22 cellular contexts compared by ENCODE assay signal in genomic region chr14:51733147-51733546, GRCh38.
"Had no signal": no experiment of that assay in that cellular context is flagged by ENCODE, and none has a peak within 500 bp of the region (broad histone marks: within the 10 kb centered on the region; RNA-seq: fewer than 3 reads in every experiment).

No MANE protein-coding gene starts in this region.

- DNase-seq: activated CD4-positive, alpha-beta T cell treated with anti-CD3 and anti-CD28 coated beads for 48 hours; activated CD4-positive, alpha-beta T cell treated with anti-CD3 and anti-CD28 coated beads, Interleukin-2, amount 50 U/mL, for 48 hours; activated CD8-positive, alpha-beta memory T cell treated with anti-CD3 and anti-CD28 coated beads for 24 hours; activated effector memory CD4-positive, alpha-beta T cell treated with Interleukin-2 at 50 U/mL for 16 hours; activated naive CD4-positive, alpha-beta T cell treated with Interleukin-2 at 50 U/mL for 16 hours; anterior cingulate cortex; dermis blood vessel endothelial cell; effector CD4-positive, alpha-beta T cell; head of caudate nucleus; hippocampal formation; left cardiac atrium; left ventricle myocardium superior; mucosa of descending colon; right lobe of liver; stimulated activated CD4-positive, alpha-beta T cell treated with anti-CD3 and anti-CD28 coated beads, Interleukin-12 subunit alpha, Interleukin-12 subunit beta, amount 100 ng/mL, for 4 hours; stimulated activated CD4-positive, alpha-beta T cell treated with anti-CD3 and anti-CD28 coated beads, Interleukin-4, amount 100 ng/mL, for 1 hour; stimulated activated naive CD8-positive, alpha-beta T cell treated with anti-CD3 and anti-CD28 coated beads, Interleukin-15, amount 100 ng/mL, for 72 hours; substantia nigra; T1000; upper lobe of left lung; WERI-Rb-1 had no signal

- H3K4me1 ChIP-seq: right lobe of liver, upper lobe of left lung had no signal

- H3K36me3 ChIP-seq: WERI-Rb-1 had no signal

- H3K9me3 ChIP-seq: mucosa of descending colon, right lobe of liver, upper lobe of left lung had no signal

- H3K4me3 ChIP-seq: mucosa of descending colon, right lobe of liver, skin epidermis, upper lobe of left lung had no signal

- H3K27me3 ChIP-seq: right lobe of liver, upper lobe of left lung had no signal

- H3K27ac ChIP-seq: right lobe of liver, skin epidermis, upper lobe of left lung, WERI-Rb-1 had no signal
